Comparison of ENCODE assay signal across 8 cellular contexts in the genomic region with DNA sequence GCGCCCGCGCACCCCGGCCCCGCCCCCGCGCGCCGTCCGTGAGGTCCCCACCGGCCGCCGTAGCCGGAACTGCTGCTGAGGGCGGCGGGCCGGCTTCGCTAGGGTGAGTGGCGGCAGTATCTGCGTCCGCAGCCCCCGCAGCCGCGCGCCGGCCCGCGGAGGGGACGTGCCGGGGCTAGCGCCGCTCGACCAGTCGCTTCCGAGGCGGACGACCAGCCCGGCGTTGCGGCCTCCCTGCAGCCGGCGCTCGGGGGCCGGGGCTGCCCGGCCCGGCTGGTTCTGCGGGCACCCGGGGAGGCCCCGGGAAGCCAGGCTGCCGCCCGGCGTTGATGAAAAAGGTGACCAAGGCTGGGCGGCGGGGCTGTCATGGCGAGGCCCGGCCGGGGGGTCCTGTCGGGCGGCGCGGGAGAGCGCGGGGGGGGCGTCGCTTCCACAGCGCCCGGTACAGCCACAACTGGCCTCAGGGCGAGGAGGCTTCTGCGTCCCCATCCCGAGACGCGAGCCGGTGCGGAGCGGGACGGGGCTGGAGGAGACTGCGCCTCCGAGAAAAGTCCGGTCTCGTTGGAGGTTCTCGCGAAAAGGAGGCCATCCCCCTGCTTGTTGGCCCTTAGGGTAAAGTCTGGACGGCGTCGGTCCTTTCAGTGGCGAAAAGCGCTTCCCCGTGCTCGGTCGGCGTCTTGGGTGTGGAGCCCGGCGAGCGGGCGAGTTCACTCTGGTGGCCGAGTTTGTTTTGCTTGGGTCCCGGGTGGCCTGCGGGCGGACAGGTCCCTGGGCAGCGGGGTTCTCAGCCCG. TPM values are rescaled to one million over a fixed set of nuclear protein-coding genes. Genes with fewer than 3 reads are reported as not detected.
A peak's percentile ranks its signal among the peaks of the same experiment; 100 is the strongest.
DNase-seq lines count a peak whose midpoint lies in the region; ATAC-seq lines count a peak whose summit lies in the region.

Gene CRAMP1, plus strand, starts transcription at position 41 of the 792 bp plus-strand sequence. CDS start 2,280 bp downstream, outside the sequence.

- H3K4me1 ChIP-seq in BLaER1: peaks cover 56% of the 10 kb centered on the region

- H3K36me3 ChIP-seq in BLaER1 (peaks cover 28% of the 10 kb centered on the region), MG63 (peaks cover 26% of the 10 kb centered on the region)

- peaks cover 4 to 17% (median 14%) of the 10 kb centered on the region in 3 donors for H3K36me3 Mint-ChIP-seq in immature natural killer cell

- H3K4me3 ChIP-seq in BLaER1: peak within 1 kb of the TSS; percentile 99
- peak within 1 kb of the TSS; percentile 88 for H3K4me3 ChIP-seq in MG63

- H3K4me3 Mint-ChIP-seq in immature natural killer cell: peak within 1 kb of the TSS; percentile 87 to 93 (median 89)

- peaks cover 5 to 21% (median 14%) of the 10 kb centered on the region in 3 donors for H3K27me3 Mint-ChIP-seq in immature natural killer cell (ENCODE audit: low read depth in 3 of 3)

- peak; percentile 4 for ATAC-seq in GM21390 (IDR thresholded peaks at IDR 0.05; ENCODE audit: unreplicated experiment)
- no peak for ATAC-seq in HG03442 (IDR thresholded peaks at IDR 0.05; ENCODE audit: unreplicated experiment)

- H3K9me3 ChIP-seq in BLaER1 (no peaks in the 10 kb centered on the region), MG63 (no peaks in the 10 kb centered on the region)

- H3K27ac ChIP-seq in BLaER1: peak within 1 kb of the TSS; percentile 77

- H3K4me1 Mint-ChIP-seq in immature natural killer cell: peaks cover 34 to 45% of the 10 kb centered on the region in 2 donors

- H3K4me2 ChIP-seq in BLaER1: peak within 1 kb of the TSS; percentile 99

- H3K9me3 Mint-ChIP-seq in immature natural killer cell: peaks cover 0 to 4% (median 1%) of the 10 kb centered on the region in 6 donors

- peak within 1 kb of the TSS; percentile 92 for H3K9ac ChIP-seq in BLaER1

- H4K20me1 ChIP-seq in BLaER1: peaks cover 48% of the 10 kb centered on the region

- DNase-seq in MG63: peak; percentile 18
- DNase-seq in astrocyte of the hippocampus (ENCODE audit: low read depth, low spot score): peak; percentile 44
- DNase-seq in immature natural killer cell: peak in 1 of 3 donors; percentile 11
- peak; percentile 20 for DNase-seq in stimulated activated CD4-positive, alpha-beta T cell treated with anti-CD3 and anti-CD28 coated beads, Interleukin-4, amount 100 ng/mL, for 24 hours
- DNase-seq in central memory CD4-positive, alpha-beta T cell: no peak

- H3K27ac Mint-ChIP-seq in immature natural killer cell: peak within 1 kb of the TSS; percentile 86 to 98 (median 96)

- peaks cover 41% of the 10 kb centered on the region for H3K27me3 ChIP-seq in BLaER1
- H3K27me3 ChIP-seq in MG63: no peaks in the 10 kb centered on the region

RNA-seq across cellular contexts. Expression of gene CRAMP1, which starts in this region (rescaled TPM):
- total RNA-seq in MG63 (2014; rRNA removed; shearing (Covaris generic); ENCODE audit: low replicate concordance): 3.7 and 3.8 TPM in 2 replicates
- polyA plus RNA-seq in immature natural killer cell: 10 to 100 TPM in 1 of 3 donors, 1 to 10 TPM in 2; 1.4 to 11.5 (median 2.8) TPM
